In genomic region chr16:1614226-1615102, GRCh38 we compare ENCODE assay signal across 9 cellular contexts. TPM values are rescaled to one million over a fixed set of nuclear protein-coding genes. Genes with fewer than 3 reads are reported as not detected.
A peak's percentile ranks its signal among the peaks of the same experiment; 100 is the strongest.
DNase-seq lines count a peak whose midpoint lies in the region; ATAC-seq and TF ChIP-seq lines count a peak whose summit lies in the region.
"Had no signal": no experiment of that assay in that cellular context is flagged by ENCODE, and none has a peak within 500 bp of the region (broad histone marks: within the 10 kb centered on the region; RNA-seq: fewer than 3 reads in every experiment).

No MANE protein-coding gene starts in this region.

- DNase-seq in AG08395 (ENCODE audit: low spot score) (peak; percentile 70), H7 (peak; percentile 89), OCI-M2 (lab: John Stamatoyannopoulos, UW; ENCODE audit: unreplicated experiment) (no peak)
- DNase-seq in activated CD4-positive, alpha-beta T cell treated with anti-CD3 and anti-CD28 coated beads for 48 hours: peak; percentile 37

- ATAC-seq in HG03469 (IDR thresholded peaks at IDR 0.05; ENCODE audit: unreplicated experiment) (no peak), GM21526 (IDR thresholded peaks at IDR 0.05; ENCODE audit: low FRiP score, unreplicated experiment) (no peak)

- no peaks in the 10 kb centered on the region for H3K9me3 Mint-ChIP-seq in nephron

- H3K36me3 ChIP-seq in H7 (replicated peaks; ENCODE audit: control insufficient read depth, insufficient read depth, low read length) (peaks cover 3% of the 10 kb centered on the region), esophagus (ENCODE audit: control insufficient read depth in 2 of 2, insufficient read depth in 2 of 2, low read length in 1 of 2) (peaks cover 0 to 10% of the 10 kb centered on the region in 2 donors)

- H3K4me1 ChIP-seq in esophagus (ENCODE audit: control insufficient read depth in 2 of 2, insufficient read depth in 2 of 2, low read length in 1 of 2): peaks cover 0 to 9% of the 10 kb centered on the region in 2 donors

- H3K4me3 ChIP-seq in H7 (ENCODE audit: insufficient read depth, low read depth, low read length) (peak overlapping the region; percentile 74), esophagus (ENCODE audit: low read depth in 1 of 2, low read length in 2 of 2) (peak overlapping the region; percentile 69 to 92)

- H3K27me3 ChIP-seq in H7 (ENCODE audit: control insufficient read depth, insufficient read depth, low read length) (peaks cover 13% of the 10 kb centered on the region), esophagus (ENCODE audit: control insufficient read depth in 1 of 2, insufficient read depth in 2 of 2, low read length in 2 of 2) (no peaks in the 10 kb centered on the region)

- no peaks in the 10 kb centered on the region for H3K9me3 ChIP-seq in esophagus (ENCODE audit: control insufficient read depth in 2 of 2, insufficient read depth in 1 of 2, low read depth in 1 of 2, low read length in 1 of 2)
- H3K9me3 ChIP-seq: neutrophil had no signal

- TF ChIP-seq CTCF in nephron (IDR thresholded peaks at IDR 0.05; ENCODE audit: unreplicated experiment in 3 of 3): no peak

- H3K27me3 Mint-ChIP-seq in nephron (ENCODE audit: low read depth): peaks cover 7% of the 10 kb centered on the region

- peak overlapping the region; percentile 70 to 78 for H3K27ac ChIP-seq in esophagus (ENCODE audit: low read depth in 2 of 2, low read length in 1 of 2)
- H3K27ac ChIP-seq: neutrophil had no signal

- peak overlapping the region; percentile 82 to 90 (median 89) for H3K4me3 Mint-ChIP-seq in nephron

- H3K27ac Mint-ChIP-seq in nephron: peak overlapping the region in 1 of 3 experiments; percentile 75

- H3K36me3 Mint-ChIP-seq in nephron (ENCODE audit: low read depth): peaks cover 28% of the 10 kb centered on the region

- 2% methylated on average over 45 to 114 of the region's 114 CpGs for WGBS in esophagus, 2 donors

- peaks cover 32% of the 10 kb centered on the region for H3K4me1 Mint-ChIP-seq in nephron

RNA-seq across cellular contexts. Expression of gene CRAMP1, which starts 2.3 kb away (rescaled TPM):
- total RNA-seq in H7 (2014; rRNA removed; shearing (Covaris generic)): 9.9 and 15.1 TPM in 2 replicates
- 10 to 100 TPM in 1 of 2 donors, 1 to 10 TPM in 1; 4.8 to 10.5 TPM for polyA plus RNA-seq in esophagus

RNA-seq across cellular contexts. Expression of gene IFT140, which starts 2.6 kb away (rescaled TPM):
- 13.5 and 18.0 TPM in 2 replicates for total RNA-seq in H7 (2014; rRNA removed; shearing (Covaris generic))
- polyA plus RNA-seq in esophagus: 1 to 10 TPM; 4.3 to 8.8 TPM
